ENCODE assay signal across 1 cellular context in the genomic region with DNA sequence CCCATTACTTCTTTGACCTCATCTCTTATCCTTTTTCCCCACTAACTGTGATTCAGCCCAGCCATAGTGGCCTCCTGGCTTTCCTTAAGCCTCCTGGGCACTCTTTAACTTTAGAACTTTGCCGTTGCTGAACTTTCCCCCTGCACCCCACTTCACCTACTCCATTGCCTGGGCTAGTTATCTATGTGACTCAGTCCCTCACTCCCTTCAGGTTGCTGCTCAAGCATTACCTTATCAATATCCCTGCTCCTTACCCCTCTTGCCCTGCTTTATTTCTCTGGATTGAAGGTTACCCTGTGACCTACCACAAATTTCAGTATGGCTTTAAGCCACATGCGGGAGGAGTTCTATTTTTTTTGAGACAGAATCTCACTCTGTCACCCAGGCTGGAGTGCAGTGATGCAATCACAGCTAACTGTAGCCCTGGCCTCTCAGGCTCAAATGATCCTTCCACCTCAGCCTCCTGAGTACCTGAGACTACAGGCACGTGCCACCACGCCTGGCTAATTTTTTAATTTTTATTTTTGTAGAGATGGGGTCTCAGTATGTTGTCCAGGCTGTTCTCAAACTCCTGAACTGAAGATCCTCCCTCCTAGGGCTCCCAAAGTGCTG.
TF ChIP-seq lines count a peak whose summit lies in the region.

No MANE protein-coding gene starts in this region.

TF ChIP-seq in H1, 55 proteins besides CTCF, POLR2A, EP300 and RAD21:
- TF ChIP-seq TAF7 (optimal IDR thresholded peaks at IDR 0.05; ENCODE audit: borderline replicate concordance, low read depth, low read length) (no peak), TBP (IDR thresholded peaks at IDR 0.05; ENCODE audit: low read depth, low read length) (no peak), BRCA1 (IDR thresholded peaks at IDR 0.05; ENCODE audit: low read depth, low read length) (no peak), POU5F1 (IDR thresholded peaks at IDR 0.05; ENCODE audit: low read depth, low read length) (no peak), BACH1 (IDR thresholded peaks at IDR 0.05; ENCODE audit: low read length) (no peak), SIN3A (conservative IDR thresholded peaks at IDR 0.05 in 1 of 2, IDR thresholded peaks at IDR 0.05 in 1 of 2; ENCODE audit: low read depth in 1 of 2, low read length in 2 of 2) (no peak), MAX (IDR thresholded peaks at IDR 0.05) (no peak), SP1 (IDR thresholded peaks at IDR 0.05; ENCODE audit: low read depth, low read length) (no peak), EGR1 (IDR thresholded peaks at IDR 0.05; ENCODE audit: borderline replicate concordance, low read depth, low read length) (no peak), SRF (IDR thresholded peaks at IDR 0.05; ENCODE audit: low read depth, low read length) (no peak), BCL11A (IDR thresholded peaks at IDR 0.05; ENCODE audit: low read depth in 2 of 2, low read length in 2 of 2) (no peak), GABPA (IDR thresholded peaks at IDR 0.05; ENCODE audit: borderline replicate concordance, insufficient read depth, low read length) (no peak), GTF2F1 (IDR thresholded peaks at IDR 0.05; ENCODE audit: borderline replicate concordance, low read depth, low read length) (no peak), RFX5 (IDR thresholded peaks at IDR 0.05; ENCODE audit: borderline replicate concordance, low read depth, low read length) (no peak), JUN (IDR thresholded peaks at IDR 0.05; ENCODE audit: low read depth, low read length) (no peak), CBX5 (IDR thresholded peaks at IDR 0.05; ENCODE audit: low read depth, low read length) (no peak), ATF2 (IDR thresholded peaks at IDR 0.05; ENCODE audit: low read length) (no peak)
